Comparison of ENCODE assay signal across 17 cellular contexts in the genomic region with DNA sequence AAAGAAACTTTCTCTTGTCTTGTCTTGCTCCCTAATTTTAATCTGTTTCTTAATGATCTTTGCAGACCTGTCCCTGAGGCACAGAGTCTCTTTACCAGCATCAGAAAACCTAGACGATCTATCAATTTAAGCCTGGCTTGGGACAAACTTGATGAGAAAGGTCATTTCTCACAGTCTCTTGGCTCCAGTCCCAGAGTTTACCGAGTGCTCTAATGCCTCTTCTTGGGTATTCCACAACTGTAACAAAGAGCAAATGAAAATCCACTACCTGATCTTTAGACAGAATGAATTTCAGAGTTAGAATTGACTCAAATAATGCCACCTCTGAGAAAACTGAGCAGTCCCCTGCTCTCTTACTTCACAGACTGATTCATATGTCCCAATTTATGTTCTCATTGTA.
DNase-seq lines count a peak whose midpoint lies in the region; ATAC-seq and TF ChIP-seq lines count a peak whose summit lies in the region.
"Had no signal": no experiment of that assay in that cellular context is flagged by ENCODE, and none has a peak within 500 bp of the region (broad histone marks: within the 10 kb centered on the region; RNA-seq: fewer than 3 reads in every experiment).

No MANE protein-coding gene starts in this region.

- H3K4me1 ChIP-seq in mucosa of descending colon (ENCODE audit: low read depth) (no peaks in the 10 kb centered on the region), neuronal stem cell (ENCODE audit: control insufficient read depth in 2 of 2, insufficient read depth in 1 of 2, low read depth in 1 of 2, low read length in 2 of 2) (peaks cover 0 to 3% of the 10 kb centered on the region in 2 donors)

- H4K8ac ChIP-seq in neuronal stem cell (ENCODE audit: low read depth, low read length): no peak overlapping the region

- H2BK120ac ChIP-seq in neuronal stem cell (ENCODE audit: low read depth, low read length): no peak overlapping the region

- in situ Hi-C loops in G401 (cut with HindIII; ENCODE audit: low sequenced_read_pairs): no loop called here

- no peaks in the 10 kb centered on the region for H3K9me3 ChIP-seq in mucosa of descending colon
- no peaks in the 10 kb centered on the region for H3K9me3 ChIP-seq in neuronal stem cell (replicated peaks in 1 of 2; ENCODE audit: control insufficient read depth in 2 of 2, insufficient read depth in 1 of 2, low read depth in 1 of 2, low read length in 2 of 2)
- H3K9me3 ChIP-seq: BE2C, MG63 had no signal

- no peaks in the 10 kb centered on the region for H3K79me1 ChIP-seq in neuronal stem cell (ENCODE audit: low read depth, low read length)

- no peak overlapping the region for H2AK5ac ChIP-seq in neuronal stem cell (ENCODE audit: low read depth, low read length)

- H2AFZ ChIP-seq in neuronal stem cell (ENCODE audit: low read length): no peak overlapping the region

- ATAC-seq in mucosa of descending colon: peak; percentile 39
- ATAC-seq in GM19455 (IDR thresholded peaks at IDR 0.05; ENCODE audit: unreplicated experiment): no peak

- H2BK12ac ChIP-seq in neuronal stem cell (ENCODE audit: low read length): no peak overlapping the region

- peaks cover 2% of the 10 kb centered on the region for H3K4me1 Mint-ChIP-seq in nephron progenitor cell

- H2BK15ac ChIP-seq in neuronal stem cell (ENCODE audit: low read length): no peak overlapping the region

- H3K9me3 Mint-ChIP-seq in nephron progenitor cell: no peaks in the 10 kb centered on the region
- H3K9me3 Mint-ChIP-seq: CD4-positive, alpha-beta memory T cell had no signal

- no peak overlapping the region for H2BK5ac ChIP-seq in neuronal stem cell (ENCODE audit: low read length)

- peak; percentile 32 for DNase-seq in G401 (ENCODE audit: low spot score)
- DNase-seq in HT-29 (ENCODE audit: low spot score): peak; percentile 45
- peak; percentile 5 for DNase-seq in astrocyte of the hippocampus (ENCODE audit: low read depth, low spot score)
- peak in 1 of 3 donors; percentile 45 for DNase-seq in mucosa of descending colon
- DNase-seq in A172 (ENCODE audit: low spot score): no peak
- DNase-seq in neuronal stem cell (ENCODE audit: low spot score): no peak
- no peak for DNase-seq in nephron progenitor cell
- DNase-seq: BE2C; CD4-positive, alpha-beta memory T cell; DMS79 treated with DMSO at 0.1 percent for 48 hours; GDM1; MG63; NCI-H1092 treated with DMSO at 0.1 percent for 48 hours; NCI-H187; NCI-H524 had no signal

- no peak overlapping the region for H3K23ac ChIP-seq in neuronal stem cell (ENCODE audit: low read depth, low read length, poor library complexity)

- peaks cover 17% of the 10 kb centered on the region for H3K36me3 Mint-ChIP-seq in nephron progenitor cell (ENCODE audit: low read depth)

- H3K4me3 Mint-ChIP-seq in nephron progenitor cell: no peak overlapping the region
- H3K4me3 Mint-ChIP-seq: CD4-positive, alpha-beta memory T cell had no signal

- no peak overlapping the region for H3K14ac ChIP-seq in neuronal stem cell (ENCODE audit: low read length)

- no peaks in the 10 kb centered on the region for H3K27me3 Mint-ChIP-seq in nephron progenitor cell (ENCODE audit: low read depth, poor library complexity)
- H3K27me3 Mint-ChIP-seq: CD4-positive, alpha-beta memory T cell had no signal

- no peak for TF ChIP-seq CTCF in mucosa of descending colon (IDR thresholded peaks at IDR 0.05)
- no peak for TF ChIP-seq CTCF in nephron progenitor cell (IDR thresholded peaks at IDR 0.05)

- WGBS in neuronal stem cell (ENCODE audit: extremely low coverage in 2 of 2, insufficient read length in 2 of 2, insufficient replicate concordance in 1 of 2), 2 donors: no CpG with 5 or more reads among the region's 2 CpGs

- no peak overlapping the region for H3K27ac ChIP-seq in neuronal stem cell (replicated peaks; ENCODE audit: low read length)
- H3K27ac ChIP-seq: KMS-11 had no signal

- no peak overlapping the region for H3K18ac ChIP-seq in neuronal stem cell (ENCODE audit: low read length)

- H3K4me2 ChIP-seq in neuronal stem cell (ENCODE audit: insufficient read depth, low read length, poor library complexity, severe bottlenecking): no peak overlapping the region
- H3K4me2 ChIP-seq: KMS-11 had no signal

- no peak overlapping the region for H3K4me3 ChIP-seq in mucosa of descending colon
- H3K4me3 ChIP-seq in neuronal stem cell (ENCODE audit: low read length in 2 of 2): no peak overlapping the region
- H3K4me3 ChIP-seq: MG63 had no signal

- no peak overlapping the region for H3K4ac ChIP-seq in neuronal stem cell (ENCODE audit: low read length)

- intact Hi-C loops in mucosa of descending colon (cut with DNase I, micrococcal nuclease): no loop called here

- H3K9ac ChIP-seq in neuronal stem cell (ENCODE audit: low read depth, low read length, poor library complexity): no peak overlapping the region
- H3K9ac ChIP-seq: KMS-11 had no signal

- H3K27me3 ChIP-seq in neuronal stem cell (ENCODE audit: control insufficient read depth in 3 of 3, insufficient read depth in 3 of 3, low read depth in 1 of 3, low read length in 3 of 3): no peaks in the 10 kb centered on the region
- H3K27me3 ChIP-seq: BE2C, MG63 had no signal

- H3K36me3 ChIP-seq in mucosa of descending colon (ENCODE audit: low read depth): no peaks in the 10 kb centered on the region
- H3K36me3 ChIP-seq in neuronal stem cell (replicated peaks in 1 of 2; ENCODE audit: control insufficient read depth in 2 of 2, insufficient read depth in 2 of 2, low read length in 2 of 2): peaks cover 0 to 6% of the 10 kb centered on the region in 2 donors
- H3K36me3 ChIP-seq: BE2C, MG63 had no signal

- no peak overlapping the region for H3K27ac Mint-ChIP-seq in nephron progenitor cell

- H4K91ac ChIP-seq in neuronal stem cell (ENCODE audit: low read depth, low read length, poor library complexity): no peak overlapping the region

Comparison
In these comparisons a context has a peak if more than half of its experiments do, and no peak if none do; other contexts are left out.
1. DNase-seq: peak in G401 (single experiment), HT-29 (single experiment) and astrocyte of the hippocampus (single experiment); none in A172 (single experiment), neuronal stem cell (single experiment) and nephron progenitor cell (single experiment).